In genomic region chr12:3520168-3520567, GRCh38 we compare ENCODE assay signal across 14 cellular contexts. TPM values are rescaled to one million over a fixed set of nuclear protein-coding genes. Genes with fewer than 3 reads are reported as not detected.
DNase-seq lines count a peak whose midpoint lies in the region; ATAC-seq, FAIRE-seq and TF ChIP-seq lines count a peak whose summit lies in the region.
"Had no signal": no experiment of that assay in that cellular context is flagged by ENCODE, and none has a peak within 500 bp of the region (broad histone marks: within the 10 kb centered on the region; RNA-seq: fewer than 3 reads in every experiment).

No MANE protein-coding gene starts in this region.

- peaks cover 8% of the 10 kb centered on the region for H3K27me3 Mint-ChIP-seq in activated CD4-positive, alpha-beta memory T cell treated with anti-CD3 and anti-CD28 coated beads, Interleukin-2, amount 10 ng/mL, durations not matched to agents 7 days and 5 days

- no peaks in the 10 kb centered on the region for H3K4me1 Mint-ChIP-seq in activated CD4-positive, alpha-beta memory T cell treated with anti-CD3 and anti-CD28 coated beads, Interleukin-2, amount 10 ng/mL, durations not matched to agents 7 days and 5 days
- H3K4me1 Mint-ChIP-seq: activated CD4-positive, alpha-beta T cell treated with anti-CD3 and anti-CD28 coated beads, Interleukin-2, amount 10 ng/mL, durations not matched to agents 7 days and 5 days had no signal

- CTCF ChIA-PET in activated CD4-positive, alpha-beta memory T cell treated with anti-CD3 and anti-CD28 coated beads, Interleukin-2, amount 10 ng/mL, durations not matched to agents 7 days and 5 days (lab: Charles Lee): no interaction called here

- H3K4me3 ChIP-seq in BE2C (ENCODE audit: low read depth, low read length): no peak overlapping the region
- H3K4me3 ChIP-seq in LNCaP clone FGC (ENCODE audit: low read depth, low read length): no peak overlapping the region
- no peak overlapping the region for H3K4me3 ChIP-seq in choroid plexus epithelial cell (ENCODE audit: low read depth, low read length)

- POLR2A ChIA-PET in activated CD4-positive, alpha-beta memory T cell treated with anti-CD3 and anti-CD28 coated beads, Interleukin-2, amount 10 ng/mL, durations not matched to agents 7 days and 5 days (lab: Charles Lee): no interaction called here

- H3K9me3 Mint-ChIP-seq in activated CD4-positive, alpha-beta memory T cell treated with anti-CD3 and anti-CD28 coated beads, Interleukin-2, amount 10 ng/mL, durations not matched to agents 7 days and 5 days: no peaks in the 10 kb centered on the region
- H3K9me3 Mint-ChIP-seq: activated CD4-positive, alpha-beta T cell treated with anti-CD3 and anti-CD28 coated beads, Interleukin-2, amount 10 ng/mL, durations not matched to agents 7 days and 5 days had no signal

- no peaks in the 10 kb centered on the region for H3K4me1 ChIP-seq in BE2C
- peaks cover 4% of the 10 kb centered on the region for H3K4me1 ChIP-seq in foreskin keratinocyte

- no peak for ATAC-seq in foreskin keratinocyte

- no peaks in the 10 kb centered on the region for H3K9me3 ChIP-seq in BE2C

- no peak overlapping the region for H3K27ac Mint-ChIP-seq in activated CD4-positive, alpha-beta memory T cell treated with anti-CD3 and anti-CD28 coated beads, Interleukin-2, amount 10 ng/mL, durations not matched to agents 7 days and 5 days
- H3K27ac Mint-ChIP-seq: activated CD4-positive, alpha-beta T cell treated with anti-CD3 and anti-CD28 coated beads, Interleukin-2, amount 10 ng/mL, durations not matched to agents 7 days and 5 days had no signal

- TF ChIP-seq CTCF in BE2C (IDR thresholded peaks at IDR 0.05; ENCODE audit: low read depth, low read length) (no peak), LNCaP clone FGC (IDR thresholded peaks at IDR 0.05; ENCODE audit: control insufficient read depth, extremely low read depth, insufficient read depth) (no peak), choroid plexus epithelial cell (conservative IDR thresholded peaks at IDR 0.05; ENCODE audit: low read depth, low read length) (no peak), foreskin keratinocyte (conservative IDR thresholded peaks at IDR 0.05) (no peak)

- H3K4me3 Mint-ChIP-seq in activated CD4-positive, alpha-beta memory T cell treated with anti-CD3 and anti-CD28 coated beads, Interleukin-2, amount 10 ng/mL, durations not matched to agents 7 days and 5 days: no peak overlapping the region
- H3K4me3 Mint-ChIP-seq: activated CD4-positive, alpha-beta T cell treated with anti-CD3 and anti-CD28 coated beads, Interleukin-2, amount 10 ng/mL, durations not matched to agents 7 days and 5 days had no signal

- H3K36me3 Mint-ChIP-seq in activated CD4-positive, alpha-beta memory T cell treated with anti-CD3 and anti-CD28 coated beads, Interleukin-2, amount 10 ng/mL, durations not matched to agents 7 days and 5 days (ENCODE audit: low read depth): no peaks in the 10 kb centered on the region

- no peaks in the 10 kb centered on the region for H3K36me3 ChIP-seq in BE2C

- no peak for FAIRE-seq in urothelium cell line (lab: Jason Lieb, UNC)

- DNase-seq in BE2C (peak; percentile 35), LNCaP clone FGC (ENCODE audit: low read depth) (peak; percentile 28), NCI-H345 (lab: John Stamatoyannopoulos, UW) (peak; percentile 93), choroid plexus epithelial cell (ENCODE audit: low read depth) (peak; percentile 5), urothelium cell line (ENCODE audit: low spot score) (no peak), foreskin keratinocyte (no peak)
- DNase-seq in stimulated activated naive CD4-positive, alpha-beta T cell treated with Interleukin-2 at 50 U/mL for 16 hours (lab: John Stamatoyannopoulos, UW): no peak
- DNase-seq in activated CD4-positive, alpha-beta memory T cell treated with anti-CD3 and anti-CD28 coated beads, Interleukin-2, amount 10 ng/mL, durations not matched to agents 7 days and 5 days: no peak
- DNase-seq: activated CD4-positive, alpha-beta T cell treated with anti-CD3 and anti-CD28 coated beads, Interleukin-2, amount 10 ng/mL, durations not matched to agents 7 days and 5 days; dermis blood vessel endothelial cell; GOT3; stimulated activated CD4-positive, alpha-beta T cell treated with anti-CD3 and anti-CD28 coated beads, Interleukin-2, amount 100 ng/mL, for 24 hours had no signal

- H3K27me3 ChIP-seq in BE2C (peaks cover 33% of the 10 kb centered on the region), foreskin keratinocyte (no peaks in the 10 kb centered on the region)

- no peak overlapping the region for H3K27ac ChIP-seq in foreskin keratinocyte

RNA-seq across cellular contexts. Expression of gene PRMT8, which starts 29.2 kb away (rescaled TPM):
- 0.08 TPM for polyA plus RNA-seq in BE2C (2012; ENCODE audit: insufficient read depth, insufficient read length, low read depth)
- not detected for total RNA-seq in activated CD4-positive, alpha-beta memory T cell treated with anti-CD3 and anti-CD28 coated beads, Interleukin-2, amount 10 ng/mL, durations not matched to agents 7 days and 5 days
- not detected in 2 replicates for total RNA-seq in foreskin keratinocyte
- polyA plus RNA-seq in foreskin keratinocyte: not detected in 2 replicates
- total RNA-seq: activated CD4-positive, alpha-beta T cell treated with anti-CD3 and anti-CD28 coated beads, Interleukin-2, amount 10 ng/mL, durations not matched to agents 7 days and 5 days; dermis blood vessel endothelial cell; fibroblast of lung; urinary bladder had no signal
- polyA plus RNA-seq: fibroblast of lung, urinary bladder had no signal

Comparison
In these comparisons a context has a peak if more than half of its experiments do, and no peak if none do; other contexts are left out.
1. DNase-seq: peak in BE2C (single experiment), LNCaP clone FGC (single experiment), NCI-H345 (single experiment) and choroid plexus epithelial cell (single experiment); none in urothelium cell line (single experiment), stimulated activated naive CD4-positive, alpha-beta T cell treated with Interleukin-2 at 50 U/mL for 16 hours (single experiment), activated CD4-positive, alpha-beta memory T cell treated with anti-CD3 and anti-CD28 coated beads, Interleukin-2, amount 10 ng/mL, durations not matched to agents 7 days and 5 days (single experiment) and foreskin keratinocyte (0 of 2).